In genomic region chr12:108833757-108834472, GRCh38 we compare ENCODE assay signal across 12 cellular contexts. TPM values are rescaled to one million over a fixed set of nuclear protein-coding genes. Genes with fewer than 3 reads are reported as not detected.
DNase-seq lines count a peak whose midpoint lies in the region; ATAC-seq, FAIRE-seq and TF ChIP-seq lines count a peak whose summit lies in the region.
"Had no signal": no experiment of that assay in that cellular context is flagged by ENCODE, and none has a peak within 500 bp of the region (broad histone marks: within the 10 kb centered on the region; RNA-seq: fewer than 3 reads in every experiment).

No MANE protein-coding gene starts in this region.

- H3K4me3 ChIP-seq in WI38 (ENCODE audit: low read depth, low read length) = peak overlapping the region; percentile 46
- H3K4me3 ChIP-seq in gastroesophageal sphincter = no peak overlapping the region
- H3K4me3 ChIP-seq in trophoblast cell (ENCODE audit: low read depth, low read length) = no peak overlapping the region

- POLR2A ChIA-PET in activated CD4-positive, alpha-beta T cell treated with anti-CD3 and anti-CD28 coated beads for 36 hours (lab: Charles Lee) = interaction anchor here (0.5 kb wide), 1 partner anchor 205 kb away, joined by 3 read pairs; no protein-coding TSS in a partner anchor

- peak overlapping the region; percentile 52 for H3K4ac ChIP-seq in trophoblast cell (ENCODE audit: low read depth, low read length)

- H3K9me3 ChIP-seq in gastroesophageal sphincter = no peaks in the 10 kb centered on the region
- H3K9me3 ChIP-seq in trophoblast cell (ENCODE audit: insufficient read depth, low read depth, low read length) = no peaks in the 10 kb centered on the region

- H3K36me3 ChIP-seq in gastroesophageal sphincter (peaks cover 0 to 31% of the 10 kb centered on the region in 2 donors), trophoblast cell (ENCODE audit: control insufficient read depth in 1 of 2, insufficient read depth in 2 of 2, low read length in 2 of 2) (peaks cover 31 to 46% of the 10 kb centered on the region in 2 experiments)

- peak overlapping the region; percentile 32 for H4K8ac ChIP-seq in trophoblast cell (ENCODE audit: low read depth, low read length)

- H3K27me3 ChIP-seq in gastroesophageal sphincter = no peaks in the 10 kb centered on the region
- no peaks in the 10 kb centered on the region for H3K27me3 ChIP-seq in trophoblast cell (ENCODE audit: insufficient read depth, low read length)

- no peak for FAIRE-seq in GM19239 (lab: Jason Lieb, UNC)
- FAIRE-seq: endometrium had no signal

- peak overlapping the region; percentile 95 for H2BK12ac ChIP-seq in trophoblast cell (ENCODE audit: low read length)

- H3K18ac ChIP-seq in trophoblast cell (ENCODE audit: low read length) = peak overlapping the region; percentile 80

- peak; percentile 63 for DNase-seq in AG09319 (ENCODE audit: extremely low read depth, low read depth)
- no peak for DNase-seq in trophoblast cell
- no peak for DNase-seq in activated CD4-positive, alpha-beta T cell treated with anti-CD3 and anti-CD28 coated beads for 36 hours
- DNase-seq in GM19239 (ENCODE audit: insufficient read length, low spot score) = no peak
- DNase-seq: activated CD4-positive, alpha-beta T cell treated with anti-CD3 and anti-CD28 coated beads for 1 hour; stimulated activated CD4-positive, alpha-beta T cell treated with anti-CD3 and anti-CD28 coated beads, Interleukin-12 subunit alpha, Interleukin-12 subunit beta, amount 100 ng/mL, for 4 hours had no signal

- H2AK5ac ChIP-seq in trophoblast cell (ENCODE audit: low read length) = peak overlapping the region; percentile 98

- TF ChIP-seq EP300 in gastroesophageal sphincter (IDR thresholded peaks at IDR 0.05) = no peak

- H3K14ac ChIP-seq in trophoblast cell (ENCODE audit: low read length) = peak overlapping the region; percentile 95

- H3K4me1 ChIP-seq in gastroesophageal sphincter (peaks cover 22 to 75% (median 42%) of the 10 kb centered on the region in 3 donors), trophoblast cell (ENCODE audit: control insufficient read depth in 1 of 2, insufficient read depth in 2 of 2, low read length in 2 of 2) (peaks cover 28 to 38% of the 10 kb centered on the region in 2 experiments)

- no peaks in the 10 kb centered on the region for H3K9me3 Mint-ChIP-seq in activated CD4-positive, alpha-beta T cell treated with anti-CD3 and anti-CD28 coated beads for 36 hours (ENCODE audit: low read depth)
- H3K9me3 Mint-ChIP-seq: CD14-positive monocyte had no signal

- peak overlapping the region; percentile 77 for H4K91ac ChIP-seq in trophoblast cell (ENCODE audit: low read depth, low read length)

- ATAC-seq in gastroesophageal sphincter (no peak), GM21737 (IDR thresholded peaks at IDR 0.05; ENCODE audit: unreplicated experiment) (no peak), HG03442 (IDR thresholded peaks at IDR 0.05; ENCODE audit: unreplicated experiment) (no peak)
- no peak for ATAC-seq in activated CD4-positive, alpha-beta T cell treated with anti-CD3 and anti-CD28 coated beads for 36 hours

- TF ChIP-seq CTCF in AG09319 (IDR thresholded peaks at IDR 0.05; ENCODE audit: low read depth, low read length) (no peak), WI38 (IDR thresholded peaks at IDR 0.05; ENCODE audit: low read depth, low read length) (no peak), gastroesophageal sphincter (IDR thresholded peaks at IDR 0.05) (no peak)

- peak overlapping the region; percentile 65 for H2BK120ac ChIP-seq in trophoblast cell (ENCODE audit: insufficient read depth, low read length, poor library complexity)

- H3K4me2 ChIP-seq in trophoblast cell (ENCODE audit: low read length) = peak overlapping the region; percentile 13

- peaks cover 13% of the 10 kb centered on the region for H3K79me2 ChIP-seq in trophoblast cell (ENCODE audit: control insufficient read depth, insufficient read depth, low read length, poor library complexity)

- H3K9ac ChIP-seq in trophoblast cell (ENCODE audit: low read length) = no peak overlapping the region

- H3K27me3 Mint-ChIP-seq in activated CD4-positive, alpha-beta T cell treated with anti-CD3 and anti-CD28 coated beads for 36 hours = no peaks in the 10 kb centered on the region

- peaks cover 45% of the 10 kb centered on the region for H3K79me1 ChIP-seq in trophoblast cell (ENCODE audit: low read length)

- H4K12ac ChIP-seq in trophoblast cell (ENCODE audit: low read depth, low read length) = no peak overlapping the region

- peak overlapping the region; percentile 97 for H2BK5ac ChIP-seq in trophoblast cell (ENCODE audit: low read depth, low read length, poor library complexity)

- peak overlapping the region; percentile 26 for H2AFZ ChIP-seq in trophoblast cell (ENCODE audit: insufficient read depth, low read length, poor library complexity)

- H3K23ac ChIP-seq in trophoblast cell (ENCODE audit: low read length) = no peak overlapping the region

- CTCF ChIA-PET in activated CD4-positive, alpha-beta T cell treated with anti-CD3 and anti-CD28 coated beads for 36 hours (lab: Charles Lee) = no interaction called here

- 46% methylated on average over 9 to 12 of the region's 12 CpGs for WGBS in gastroesophageal sphincter (ENCODE audit: low coverage in 1 of 2), 2 donors
- no CpG with 5 or more reads among the region's 12 CpGs for WGBS in trophoblast cell (ENCODE audit: extremely low coverage, insufficient coverage, insufficient read length)

- H3K27ac Mint-ChIP-seq in activated CD4-positive, alpha-beta T cell treated with anti-CD3 and anti-CD28 coated beads for 36 hours = no peak overlapping the region

- peaks cover 42% of the 10 kb centered on the region for H3K4me1 Mint-ChIP-seq in activated CD4-positive, alpha-beta T cell treated with anti-CD3 and anti-CD28 coated beads for 36 hours

- peaks cover 44% of the 10 kb centered on the region for H3K36me3 Mint-ChIP-seq in activated CD4-positive, alpha-beta T cell treated with anti-CD3 and anti-CD28 coated beads for 36 hours (ENCODE audit: low read depth)

- intact Hi-C loops in activated CD4-positive, alpha-beta T cell treated with anti-CD3 and anti-CD28 coated beads for 36 hours (cut with DNase I, micrococcal nuclease) = no loop called here

- H3K27ac ChIP-seq in gastroesophageal sphincter = peak overlapping the region; percentile 82 to 89 (median 86)
- H3K27ac ChIP-seq in trophoblast cell (ENCODE audit: low read depth, low read length) = peak overlapping the region; percentile 100

- TF ChIP-seq POLR2A in gastroesophageal sphincter (IDR thresholded peaks at IDR 0.05) = no peak

- H3K4me3 Mint-ChIP-seq in activated CD4-positive, alpha-beta T cell treated with anti-CD3 and anti-CD28 coated beads for 36 hours = no peak overlapping the region
- H3K4me3 Mint-ChIP-seq: CD14-positive monocyte had no signal

RNA-seq across cellular contexts. Expression of gene SSH1, which starts 23.5 kb away (rescaled TPM):
- 10 to 100 TPM; 16.2 to 35.0 (median 17.2) TPM for total RNA-seq in gastroesophageal sphincter
- 28.2 and 30.2 TPM in 2 replicates for polyA plus RNA-seq in trophoblast cell (2013)
- total RNA-seq in activated CD4-positive, alpha-beta T cell treated with anti-CD3 and anti-CD28 coated beads for 36 hours = 10 to 100 TPM; 25.0 to 25.4 TPM

RNA-seq across cellular contexts. Expression of gene DAO, which starts 46.0 kb away (rescaled TPM):
- total RNA-seq in gastroesophageal sphincter = 1 to 10 TPM in 1 of 4 donors, not detected in 3; 2.5 TPM
- 0.45 and 0.68 TPM in 2 replicates for polyA plus RNA-seq in trophoblast cell (2013)
- not detected for total RNA-seq in activated CD4-positive, alpha-beta T cell treated with anti-CD3 and anti-CD28 coated beads for 36 hours
- polyA plus RNA-seq: CD14-positive monocyte had no signal
